Comparison of ENCODE assay signal across 1 cellular context in genomic region chr11:45921561-45922424, GRCh38.
TF ChIP-seq lines count a peak whose summit lies in the region.

No MANE protein-coding gene starts in this region.

TF ChIP-seq in HepG2, 621 proteins besides CTCF, POLR2A, EP300 and RAD21 (continued from another document):
- TF ChIP-seq AHDC1 (CRISPR knock-in tag; IDR thresholded peaks at IDR 0.05; ENCODE audit: borderline replicate concordance) (no peak), HOXA3 (CRISPR knock-in tag; IDR thresholded peaks at IDR 0.05) (no peak; the same call in 1 of the 2 replicates), CSRNP1 (CRISPR knock-in tag; IDR thresholded peaks at IDR 0.05) (peak; percentile 59), PHF8 (CRISPR knock-in tag; IDR thresholded peaks at IDR 0.05) (peak; percentile 84), PRDM10 (CRISPR knock-in tag; IDR thresholded peaks at IDR 0.05; ENCODE audit: low read depth) (0 out of 2 replicates have a peak, but pooled peaks have one; percentile 37), SIN3A (IDR thresholded peaks at IDR 0.05; ENCODE audit: borderline replicate concordance, low read depth, low read length) (peak; percentile 28; the same call in 1 of the 2 replicates), NFYC (CRISPR knock-in tag; IDR thresholded peaks at IDR 0.05) (no peak), MXI1 (IDR thresholded peaks at IDR 0.05; ENCODE audit: borderline replicate concordance, low read depth, low read length) (no peak), CEBPG (CRISPR knock-in tag; IDR thresholded peaks at IDR 0.05) (no peak), ZNF431 (CRISPR knock-in tag; IDR thresholded peaks at IDR 0.05; ENCODE audit: borderline replicate concordance, low read depth) (no peak), POLR2AphosphoS2 (IDR thresholded peaks at IDR 0.05; ENCODE audit: low read depth, low read length) (no peak), MIER2 (CRISPR knock-in tag; IDR thresholded peaks at IDR 0.05) (peak; percentile 16; the same call in 1 of the 2 replicates)
